ENCODE assay signal across 10 cellular contexts in the genomic region with DNA sequence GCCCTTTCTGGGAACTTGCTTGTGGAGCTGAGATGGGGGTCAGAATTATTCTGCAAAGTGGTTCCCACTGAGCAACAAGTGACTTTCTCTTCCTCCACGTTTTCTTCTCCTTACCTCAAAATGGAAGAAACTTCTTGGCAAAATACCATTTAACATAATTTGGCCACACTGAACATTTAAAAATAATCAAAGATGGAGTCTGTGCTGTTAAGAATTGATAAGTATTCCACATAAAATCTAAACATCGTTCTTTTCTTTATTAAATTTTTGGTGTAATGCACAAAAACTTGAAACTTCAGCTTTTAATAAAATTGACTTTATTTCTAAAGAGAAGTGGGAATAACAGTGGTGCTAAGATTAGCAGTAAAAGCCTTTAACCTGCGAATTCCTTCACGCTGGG.
DNase-seq lines count a peak whose midpoint lies in the region; FAIRE-seq and TF ChIP-seq lines count a peak whose summit lies in the region.
"Had no signal": no experiment of that assay in that cellular context is flagged by ENCODE, and none has a peak within 500 bp of the region (broad histone marks: within the 10 kb centered on the region; RNA-seq: fewer than 3 reads in every experiment).

No MANE protein-coding gene starts in this region.

- H3K4me1 Mint-ChIP-seq in Caco-2 (ENCODE audit: low read depth, unreplicated experiment) (peaks cover 31% of the 10 kb centered on the region), astrocyte (ENCODE audit: low read depth, unreplicated experiment) (peaks cover 72% of the 10 kb centered on the region), immature natural killer cell (peaks cover 34 to 38% of the 10 kb centered on the region in 2 donors)

- H3K9me3 ChIP-seq in Caco-2, result no peaks in the 10 kb centered on the region
- no peaks in the 10 kb centered on the region for H3K9me3 ChIP-seq in MG63
- H3K9me3 ChIP-seq in astrocyte (ENCODE audit: insufficient read depth, low read depth, low read length), result no peaks in the 10 kb centered on the region
- no peaks in the 10 kb centered on the region for H3K9me3 ChIP-seq in osteoblast (ENCODE audit: low read depth, low read length)
- H3K9me3 ChIP-seq in Peyer's patch, result no peaks in the 10 kb centered on the region
- no peaks in the 10 kb centered on the region for H3K9me3 ChIP-seq in BE2C
- H3K9me3 ChIP-seq: psoas muscle had no signal

- no peak overlapping the region for H2AFZ ChIP-seq in astrocyte (ENCODE audit: low read depth, low read length)
- no peak overlapping the region for H2AFZ ChIP-seq in osteoblast (ENCODE audit: low read length)

- no peak overlapping the region for H3K4me3 Mint-ChIP-seq in Caco-2 (ENCODE audit: unreplicated experiment)
- H3K4me3 Mint-ChIP-seq in astrocyte (ENCODE audit: unreplicated experiment), result peak overlapping the region; percentile 28
- H3K4me3 Mint-ChIP-seq in immature natural killer cell, result no peak overlapping the region

- peak overlapping the region; percentile 87 for H3K27ac ChIP-seq in astrocyte (ENCODE audit: low read depth, low read length)
- H3K27ac ChIP-seq in osteoblast (ENCODE audit: low read depth, low read length), result peak overlapping the region; percentile 87
- H3K27ac ChIP-seq in Peyer's patch, result peak overlapping the region in 1 of 4 donors; percentile 53
- H3K27ac ChIP-seq: psoas muscle had no signal

- H3K36me3 Mint-ChIP-seq in Caco-2 (ENCODE audit: insufficient read depth, unreplicated experiment) (no peaks in the 10 kb centered on the region), astrocyte (ENCODE audit: low read depth, unreplicated experiment) (no peaks in the 10 kb centered on the region), immature natural killer cell (no peaks in the 10 kb centered on the region)
- H3K36me3 Mint-ChIP-seq: brain had no signal

- H3K4me1 ChIP-seq in Caco-2, result peaks cover 43% of the 10 kb centered on the region
- H3K4me1 ChIP-seq in astrocyte (ENCODE audit: insufficient read depth, low read length), result peaks cover 53% of the 10 kb centered on the region
- peaks cover 60% of the 10 kb centered on the region for H3K4me1 ChIP-seq in osteoblast (ENCODE audit: insufficient read depth, low read length)
- H3K4me1 ChIP-seq in Peyer's patch, result peaks cover 0 to 48% (median 3%) of the 10 kb centered on the region in 4 donors
- H3K4me1 ChIP-seq in BE2C, result peaks cover 20% of the 10 kb centered on the region

- TF ChIP-seq CTCF in Caco-2 (IDR thresholded peaks at IDR 0.05; ENCODE audit: insufficient read depth in 1 of 2, low read depth in 1 of 2, low read length in 1 of 2, severe bottlenecking in 1 of 2, unreplicated experiment in 1 of 2) (no peak), astrocyte (IDR thresholded peaks at IDR 0.05; ENCODE audit: insufficient read depth, low read depth, low read length) (no peak), osteoblast (IDR thresholded peaks at IDR 0.05; ENCODE audit: extremely low read depth, low read depth, low read length) (no peak), Peyer's patch (IDR thresholded peaks at IDR 0.05) (no peak), BE2C (IDR thresholded peaks at IDR 0.05; ENCODE audit: low read depth, low read length) (no peak)

- H3K4me2 ChIP-seq in astrocyte (ENCODE audit: low read length), result peak overlapping the region; percentile 76
- peak overlapping the region; percentile 62 for H3K4me2 ChIP-seq in osteoblast (ENCODE audit: insufficient read depth, low read length)

- H3K27ac Mint-ChIP-seq in Caco-2 (ENCODE audit: unreplicated experiment) (peak overlapping the region; percentile 68), astrocyte (ENCODE audit: unreplicated experiment) (peak overlapping the region; percentile 86), immature natural killer cell (no peak overlapping the region)

- intact Hi-C loops in Caco-2 (cut with micrococcal nuclease; ENCODE audit: unreplicated experiment), result loop anchor here (5.0 kb wide), 1 partner anchor 101 kb away; no protein-coding TSS in a partner anchor

- CTCF ChIA-PET in Caco-2 (lab: Charles Lee), result no interaction called here

- H3K9me3 Mint-ChIP-seq in Caco-2 (ENCODE audit: unreplicated experiment) (no peaks in the 10 kb centered on the region), astrocyte (ENCODE audit: unreplicated experiment) (no peaks in the 10 kb centered on the region), immature natural killer cell (no peaks in the 10 kb centered on the region)
- H3K9me3 Mint-ChIP-seq: brain had no signal

- no peak for DNase-seq in Caco-2
- DNase-seq in MG63, result no peak
- DNase-seq in astrocyte (ENCODE audit: low read depth), result no peak
- no peak for DNase-seq in osteoblast (ENCODE audit: insufficient read length, low spot score, missing footprints)
- DNase-seq in Peyer's patch, result no peak
- DNase-seq in immature natural killer cell, result no peak
- DNase-seq in BE2C, result no peak
- DNase-seq: midbrain had no signal

- H3K9ac ChIP-seq in astrocyte (ENCODE audit: low read length), result peak overlapping the region; percentile 63

- H3K27me3 Mint-ChIP-seq in Caco-2 (ENCODE audit: insufficient read depth, unreplicated experiment) (no peaks in the 10 kb centered on the region), astrocyte (ENCODE audit: low read depth, unreplicated experiment) (no peaks in the 10 kb centered on the region), immature natural killer cell (ENCODE audit: low read depth in 3 of 3) (peaks cover 0 to 2% (median 2%) of the 10 kb centered on the region in 3 donors)
- H3K27me3 Mint-ChIP-seq: brain had no signal

- TF ChIP-seq POLR2A in Peyer's patch (IDR thresholded peaks at IDR 0.05), result no peak

- H3K36me3 ChIP-seq in Caco-2 (ENCODE audit: control insufficient read depth, insufficient read depth, low read length), result no peaks in the 10 kb centered on the region
- no peaks in the 10 kb centered on the region for H3K36me3 ChIP-seq in MG63
- no peaks in the 10 kb centered on the region for H3K36me3 ChIP-seq in astrocyte (ENCODE audit: insufficient read depth, low read length)
- H3K36me3 ChIP-seq in osteoblast (ENCODE audit: insufficient read depth, low read length), result no peaks in the 10 kb centered on the region
- H3K36me3 ChIP-seq in Peyer's patch, result no peaks in the 10 kb centered on the region
- no peaks in the 10 kb centered on the region for H3K36me3 ChIP-seq in BE2C

- H3K79me2 ChIP-seq in astrocyte (ENCODE audit: insufficient read depth, low read length) (peaks cover 36% of the 10 kb centered on the region), osteoblast (ENCODE audit: insufficient read depth, low read length) (peaks cover 66% of the 10 kb centered on the region)

- no peak overlapping the region for H3K4me3 ChIP-seq in Caco-2 (ENCODE audit: low read depth, low read length)
- peak overlapping the region; percentile 17 for H3K4me3 ChIP-seq in MG63
- H3K4me3 ChIP-seq in astrocyte (ENCODE audit: insufficient read depth, low read depth, low read length), result peak overlapping the region; percentile 30
- H3K4me3 ChIP-seq in osteoblast (ENCODE audit: insufficient read depth, low read length), result peak overlapping the region; percentile 29
- H3K4me3 ChIP-seq in Peyer's patch, result no peak overlapping the region
- no peak overlapping the region for H3K4me3 ChIP-seq in BE2C (ENCODE audit: low read depth, low read length)
- H3K4me3 ChIP-seq: psoas muscle had no signal

- POLR2A ChIA-PET in Caco-2 (lab: Charles Lee), result interaction anchor here (1.0 kb wide), 1 partner anchor 51 kb away, joined by 4 read pairs; no protein-coding TSS in a partner anchor

- H4K20me1 ChIP-seq in astrocyte (ENCODE audit: insufficient read depth, low read length) (no peaks in the 10 kb centered on the region), osteoblast (ENCODE audit: insufficient read depth, low read length) (no peaks in the 10 kb centered on the region)

- FAIRE-seq in astrocyte (lab: Jason Lieb, UNC), result no peak

- BruUV-seq in Caco-2 (replicated peaks; lab: Mats Ljungman, UMichigan), result no TSS peak

- H3K27me3 ChIP-seq in Caco-2 (replicated peaks; ENCODE audit: control insufficient read depth, insufficient read depth, low read length) (no peaks in the 10 kb centered on the region), MG63 (no peaks in the 10 kb centered on the region), astrocyte (ENCODE audit: insufficient read depth, low read length) (no peaks in the 10 kb centered on the region), osteoblast (ENCODE audit: insufficient read depth, low read length) (no peaks in the 10 kb centered on the region), Peyer's patch (no peaks in the 10 kb centered on the region), BE2C (no peaks in the 10 kb centered on the region)

Comparison
In these comparisons a context has a peak if more than half of its experiments do, and no peak if none do; other contexts are left out.
1. H3K4me3 ChIP-seq: peak in MG63 (single experiment), astrocyte (single experiment) and osteoblast (single experiment); none in Caco-2 (single experiment), Peyer's patch (0 of 4) and BE2C (single experiment).
2. H3K27ac Mint-ChIP-seq: peak in Caco-2 (single experiment) and astrocyte (single experiment); none in immature natural killer cell (0 of 6).